Comparison of ENCODE assay signal across 8 cellular contexts in the genomic region with DNA sequence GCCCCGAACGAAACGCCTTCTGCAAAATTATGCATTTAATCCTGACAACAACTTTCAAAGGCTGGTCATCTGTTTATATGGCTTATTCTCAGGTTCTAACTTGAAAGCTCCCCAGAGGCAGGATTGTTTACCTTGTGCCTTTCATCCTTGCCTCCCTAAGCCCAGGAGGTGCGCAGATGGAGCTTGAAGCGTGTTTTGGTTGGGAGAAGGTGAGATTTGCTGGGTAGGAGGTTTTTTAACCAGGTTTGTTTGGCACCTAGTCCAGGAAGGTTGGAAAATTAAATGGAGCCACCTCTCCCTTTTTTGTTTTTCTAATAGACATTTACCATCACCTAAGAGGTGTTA. TPM values are rescaled to one million over a fixed set of nuclear protein-coding genes. Genes with fewer than 3 reads are reported as not detected.
DNase-seq lines count a peak whose midpoint lies in the region; ATAC-seq, FAIRE-seq and TF ChIP-seq lines count a peak whose summit lies in the region.

No MANE protein-coding gene starts in this region.

- POLR2A ChIA-PET in activated naive CD8-positive, alpha-beta T cell treated with anti-CD3 and anti-CD28 coated beads, Interleukin-2, amount 10 ng/mL, durations not matched to agents 7 days and 5 days (lab: Charles Lee): interaction anchor here (1.8 kb wide), 1 partner anchor 179 kb away, joined by 9 read pairs; a partner anchor contains a TSS

- intact Hi-C loops in left lung (cut with DNase I) (no loop called here), transverse colon (cut with DNase I; ENCODE audit: low total_unique reads) (no loop called here)

- peaks cover 30% of the 10 kb centered on the region for H3K4me1 Mint-ChIP-seq in activated T-cell treated with anti-CD3 and anti-CD28 coated beads, Interleukin-2, amount 50 U/mL, for 4 hours (ENCODE audit: low read depth)
- peaks cover 27% of the 10 kb centered on the region for H3K4me1 Mint-ChIP-seq in activated naive CD8-positive, alpha-beta T cell treated with anti-CD3 and anti-CD28 coated beads, Interleukin-2, amount 10 ng/mL, durations not matched to agents 7 days and 5 days

- peak overlapping the region; percentile 95 for H3K27ac Mint-ChIP-seq in activated naive CD8-positive, alpha-beta T cell treated with anti-CD3 and anti-CD28 coated beads, Interleukin-2, amount 10 ng/mL, durations not matched to agents 7 days and 5 days

- H3K4me1 ChIP-seq in left lung (peaks cover 10 to 32% of the 10 kb centered on the region in 2 donors), transverse colon (peaks cover 9 to 44% (median 24%) of the 10 kb centered on the region in 4 donors)

- peak overlapping the region; percentile 96 for H3K4me3 Mint-ChIP-seq in activated T-cell treated with anti-CD3 and anti-CD28 coated beads, Interleukin-2, amount 50 U/mL, for 4 hours
- H3K4me3 Mint-ChIP-seq in activated naive CD8-positive, alpha-beta T cell treated with anti-CD3 and anti-CD28 coated beads, Interleukin-2, amount 10 ng/mL, durations not matched to agents 7 days and 5 days: peak overlapping the region; percentile 95

- no peaks in the 10 kb centered on the region for H3K27me3 ChIP-seq in left lung
- no peaks in the 10 kb centered on the region for H3K27me3 ChIP-seq in transverse colon

- FAIRE-seq in D721Med (lab: Jason Lieb, UNC): no peak

- peaks cover 7% of the 10 kb centered on the region for H3K36me3 Mint-ChIP-seq in activated T-cell treated with anti-CD3 and anti-CD28 coated beads, Interleukin-2, amount 50 U/mL, for 4 hours (ENCODE audit: insufficient read depth)
- H3K36me3 Mint-ChIP-seq in activated naive CD8-positive, alpha-beta T cell treated with anti-CD3 and anti-CD28 coated beads, Interleukin-2, amount 10 ng/mL, durations not matched to agents 7 days and 5 days: no peaks in the 10 kb centered on the region

- no peaks in the 10 kb centered on the region for H3K9me3 Mint-ChIP-seq in activated T-cell treated with anti-CD3 and anti-CD28 coated beads, Interleukin-2, amount 50 U/mL, for 4 hours
- no peaks in the 10 kb centered on the region for H3K9me3 Mint-ChIP-seq in activated naive CD8-positive, alpha-beta T cell treated with anti-CD3 and anti-CD28 coated beads, Interleukin-2, amount 10 ng/mL, durations not matched to agents 7 days and 5 days

- H3K4me3 ChIP-seq in left lung (peak overlapping the region; percentile 71 to 85), transverse colon (peak overlapping the region; percentile 58 to 75 (median 62))

- TF ChIP-seq POLR2A in transverse colon (IDR thresholded peaks at IDR 0.05): no peak

- TF ChIP-seq EP300 in transverse colon (IDR thresholded peaks at IDR 0.05; ENCODE audit: low read depth): no peak

- H3K9me3 ChIP-seq in left lung: no peaks in the 10 kb centered on the region
- no peaks in the 10 kb centered on the region for H3K9me3 ChIP-seq in transverse colon

- H3K36me3 ChIP-seq in left lung: peaks cover 0 to 5% of the 10 kb centered on the region in 2 donors
- H3K36me3 ChIP-seq in transverse colon: no peaks in the 10 kb centered on the region

- DNase-seq in activated T-cell treated with anti-CD3 and anti-CD28 coated beads, Interleukin-2, amount 50 U/mL, for 4 hours: no peak
- DNase-seq in activated T-cell treated with anti-CD3 and anti-CD28 coated beads, Interleukin-2, amount 50 U/mL, for 48 hours: no peak
- no peak for DNase-seq in activated naive CD8-positive, alpha-beta T cell treated with anti-CD3 and anti-CD28 coated beads, Interleukin-2, amount 10 ng/mL, durations not matched to agents 7 days and 5 days
- no peak for DNase-seq in left lung
- no peak for DNase-seq in transverse colon
- DNase-seq in HK-2 (ENCODE audit: unreplicated experiment): no peak
- no peak for DNase-seq in activated effector memory CD4-positive, alpha-beta T cell treated with Interleukin-2 at 50 U/mL for 16 hours
- DNase-seq in D721Med (ENCODE audit: insufficient read length, low spot score): no peak

- H3K27me3 Mint-ChIP-seq in activated T-cell treated with anti-CD3 and anti-CD28 coated beads, Interleukin-2, amount 50 U/mL, for 4 hours (ENCODE audit: low read depth): no peaks in the 10 kb centered on the region
- H3K27me3 Mint-ChIP-seq in activated naive CD8-positive, alpha-beta T cell treated with anti-CD3 and anti-CD28 coated beads, Interleukin-2, amount 10 ng/mL, durations not matched to agents 7 days and 5 days: no peaks in the 10 kb centered on the region

- no peak for ATAC-seq in activated T-cell treated with anti-CD3 and anti-CD28 coated beads, Interleukin-2, amount 50 U/mL, for 4 hours
- ATAC-seq in activated naive CD8-positive, alpha-beta T cell treated with anti-CD3 and anti-CD28 coated beads, Interleukin-2, amount 10 ng/mL, durations not matched to agents 7 days and 5 days (ENCODE audit: low read depth): no peak
- no peak for ATAC-seq in left lung

- in situ Hi-C loops in transverse colon (cut with MboI; ENCODE audit: low pct_ligation_motif_present in 1 of 4, low pct_unique_long_range_greater_than_20kb in 1 of 4, low sequenced_read_pairs in 3 of 4): loop anchor here in 2 of 4 donors (5.0 to 25.0 kb wide), 2 partner anchors 348 kb away; no protein-coding TSS in a partner anchor

- peak overlapping the region; percentile 34 to 81 for H3K27ac ChIP-seq in left lung
- H3K27ac ChIP-seq in transverse colon: peak overlapping the region; percentile 80 to 91 (median 87)

- no peak for TF ChIP-seq CTCF in left lung (IDR thresholded peaks at IDR 0.05)
- TF ChIP-seq CTCF in transverse colon (IDR thresholded peaks at IDR 0.05): no peak
- TF ChIP-seq CTCF in D721Med (IDR thresholded peaks at IDR 0.05; ENCODE audit: insufficient read depth, missing control alignments): no peak

- WGBS in transverse colon (ENCODE audit: low coverage in 1 of 2), 2 donors: 2 to 4% methylated on average over 4 to 5 of the region's 5 CpGs

RNA-seq across cellular contexts. Expression of a gene that starts 0.7 kb away (rescaled TPM):
- 10 to 100 TPM; 30.6 to 38.8 (median 35.9) TPM for total RNA-seq in activated T-cell treated with anti-CD3 and anti-CD28 coated beads, Interleukin-2, amount 50 U/mL, for 4 hours
- 10 to 100 TPM; 10.9 to 11.1 TPM for total RNA-seq in activated naive CD8-positive, alpha-beta T cell treated with anti-CD3 and anti-CD28 coated beads, Interleukin-2, amount 10 ng/mL, durations not matched to agents 7 days and 5 days
- 10 to 100 TPM in 1 of 2 donors, 1 to 10 TPM in 1; 8.1 to 15.1 TPM for total RNA-seq in left lung
- total RNA-seq in transverse colon: 10 to 100 TPM; 20.9 to 47.6 (median 30.1) TPM
